10 cellular contexts compared by ENCODE assay signal in genomic region chr16:14409563-14409962, GRCh38.
A peak's percentile ranks its signal among the peaks of the same experiment; 100 is the strongest.
DNase-seq lines count a peak whose midpoint lies in the region; FAIRE-seq and TF ChIP-seq lines count a peak whose summit lies in the region.
"Had no signal": no experiment of that assay in that cellular context is flagged by ENCODE, and none has a peak within 500 bp of the region (broad histone marks: within the 10 kb centered on the region; RNA-seq: fewer than 3 reads in every experiment).

No MANE protein-coding gene starts in this region.

- H3K9me3 ChIP-seq in SJCRH30 (replicated peaks), result no peaks in the 10 kb centered on the region

- TF ChIP-seq POLR2A in GM12891 (IDR thresholded peaks at IDR 0.05; ENCODE audit: low read depth, low read length), result no peak

- H3K36me3 ChIP-seq in SJCRH30, result no peaks in the 10 kb centered on the region

- FAIRE-seq in GM12891 (lab: Jason Lieb, UNC), result peak; percentile 54

- H3K4me3 ChIP-seq in SJCRH30, result no peak overlapping the region

- no peak for TF ChIP-seq CTCF in GM20000 (IDR thresholded peaks at IDR 0.05; ENCODE audit: extremely low read depth, missing control alignments)

- no peak overlapping the region for H3K27ac ChIP-seq in SJCRH30

- H3K4me1 ChIP-seq in SJCRH30, result peaks cover 5% of the 10 kb centered on the region

- H3K27me3 ChIP-seq in SJCRH30, result no peaks in the 10 kb centered on the region

- no peak for DNase-seq in GM12891 (ENCODE audit: insufficient read length, low spot score)
- DNase-seq in T1000 (lab: John Stamatoyannopoulos, UW), result peak; percentile 90
- peak; percentile 85 for DNase-seq in glomerular visceral epithelial cell (ENCODE audit: extremely low spot score)
- DNase-seq in stromal cell of bone marrow (ENCODE audit: low read depth), result peak; percentile 96
- DNase-seq in GM20000 (ENCODE audit: low spot score), result no peak
- no peak for DNase-seq in activated naive CD4-positive, alpha-beta T cell treated with Interleukin-2 at 50 U/mL for 16 hours
- no peak for DNase-seq in SJCRH30
- no peak for DNase-seq in pons (ENCODE audit: low spot score)
- DNase-seq: activated T-cell treated with anti-CD3 and anti-CD28 coated beads, Interleukin-2, amount 50 U/mL, for 72 hours; GDM1 had no signal

TF ChIP-seq in GM12891, 5 proteins besides CTCF, POLR2A, EP300 and RAD21:
- TF ChIP-seq POLR2AphosphoS5 (IDR thresholded peaks at IDR 0.05; ENCODE audit: low read depth, low read length), result no peak
- no peak for TF ChIP-seq PAX5 (IDR thresholded peaks at IDR 0.05; ENCODE audit: insufficient read depth, low read length, severe bottlenecking)
- no peak for TF ChIP-seq POU2F2 (IDR thresholded peaks at IDR 0.05; ENCODE audit: low read depth, low read length)
- no peak for TF ChIP-seq SPI1 (IDR thresholded peaks at IDR 0.05; ENCODE audit: low read depth, low read length)
- no peak for TF ChIP-seq TAF1 (IDR thresholded peaks at IDR 0.05; ENCODE audit: low read depth, low read length)

Comparison
In these comparisons a context has a peak if more than half of its experiments do, and no peak if none do; other contexts are left out.
1. DNase-seq: peak in T1000 (single experiment), glomerular visceral epithelial cell (single experiment) and stromal cell of bone marrow (single experiment); none in GM12891 (single experiment), GM20000 (single experiment), activated naive CD4-positive, alpha-beta T cell treated with Interleukin-2 at 50 U/mL for 16 hours (single experiment), SJCRH30 (0 of 2) and pons (single experiment).